8 cellular contexts compared by ENCODE assay signal in the genomic region with DNA sequence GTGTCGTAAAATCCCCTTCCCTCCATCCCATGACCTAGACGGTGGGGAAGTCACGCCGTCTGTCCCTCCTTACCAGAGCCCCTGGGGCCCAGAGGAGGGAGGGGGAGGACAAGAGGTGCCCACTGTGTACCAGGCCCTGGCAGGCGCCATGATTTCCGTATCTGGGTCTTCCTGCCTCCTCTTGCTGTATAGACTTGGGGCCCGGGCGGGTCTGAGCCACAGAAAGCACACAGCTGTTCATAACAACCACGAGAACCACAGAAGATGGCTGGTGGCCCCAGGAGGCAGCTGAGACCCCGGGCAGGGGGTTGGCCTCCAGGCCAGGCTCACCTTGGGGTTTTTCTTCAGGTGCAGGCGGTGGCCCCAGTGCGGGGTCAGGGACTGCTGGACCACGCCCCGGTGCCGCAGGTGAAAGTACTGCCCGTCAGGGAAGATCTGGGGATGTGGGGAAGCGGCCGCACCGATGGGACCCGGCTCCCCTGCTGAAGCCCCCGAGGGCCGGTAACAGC. TPM values are rescaled to one million over a fixed set of nuclear protein-coding genes. Genes with fewer than 3 reads are reported as not detected.
DNase-seq lines count a peak whose midpoint lies in the region; ATAC-seq, FAIRE-seq and TF ChIP-seq lines count a peak whose summit lies in the region.

No MANE protein-coding gene starts in this region.

- WGBS in small intestine, 3 donors = 28 to 33% (median 28%) methylated on average over 22 of the region's 22 CpGs

- FAIRE-seq in small intestine (lab: Jason Lieb, UNC) = no peak

- no peak for TF ChIP-seq CTCF in HFF-Myc (IDR thresholded peaks at IDR 0.05; ENCODE audit: low read depth, low read length, missing control alignments)

- H3K4me3 ChIP-seq in HFF-Myc (replicated peaks; ENCODE audit: low read depth, low read length) (peak overlapping the region; percentile 39), iPS-11a (ENCODE audit: low read depth, low read length) (peak overlapping the region; percentile 59), small intestine (ENCODE audit: low read depth in 1 of 2, low read length in 2 of 2) (peak overlapping the region; percentile 25 to 59)

- peaks cover 5% of the 10 kb centered on the region for H3K27me3 Mint-ChIP-seq in activated CD8-positive, alpha-beta T cell treated with anti-CD3 and anti-CD28 coated beads, Interleukin-2, amount 10 ng/mL, durations not matched to agents 7 days and 5 days (ENCODE audit: low read depth)

- H3K36me3 ChIP-seq in small intestine (ENCODE audit: control insufficient read depth in 2 of 2, insufficient read depth in 2 of 2, low read length in 2 of 2) = no peaks in the 10 kb centered on the region

- peak overlapping the region; percentile 43 for H3K27ac Mint-ChIP-seq in activated CD8-positive, alpha-beta T cell treated with anti-CD3 and anti-CD28 coated beads, Interleukin-2, amount 10 ng/mL, durations not matched to agents 7 days and 5 days

- ATAC-seq in activated CD8-positive, alpha-beta T cell treated with anti-CD3 and anti-CD28 coated beads, Interleukin-2, amount 10 ng/mL, durations not matched to agents 7 days and 5 days = no peak
- no peak for ATAC-seq in HG03571 (IDR thresholded peaks at IDR 0.05; ENCODE audit: unreplicated experiment)
- no peak for ATAC-seq in HG03139 (IDR thresholded peaks at IDR 0.05; ENCODE audit: unreplicated experiment)
- ATAC-seq in GM21390 (IDR thresholded peaks at IDR 0.05; ENCODE audit: unreplicated experiment) = no peak

- H3K27ac ChIP-seq in small intestine (ENCODE audit: low read depth in 1 of 2, low read length in 1 of 2) = peak overlapping the region; percentile 70 to 88

- POLR2A ChIA-PET in activated CD8-positive, alpha-beta T cell treated with anti-CD3 and anti-CD28 coated beads, Interleukin-2, amount 10 ng/mL, durations not matched to agents 7 days and 5 days (lab: Charles Lee) = no interaction called here

- peaks cover 0 to 2% of the 10 kb centered on the region in 2 donors for H3K27me3 ChIP-seq in small intestine (ENCODE audit: control insufficient read depth in 2 of 2, insufficient read depth in 2 of 2, low read length in 2 of 2)

- H3K36me3 Mint-ChIP-seq in activated CD8-positive, alpha-beta T cell treated with anti-CD3 and anti-CD28 coated beads, Interleukin-2, amount 10 ng/mL, durations not matched to agents 7 days and 5 days (ENCODE audit: low read depth) = no peaks in the 10 kb centered on the region

- H3K4me1 ChIP-seq in small intestine (ENCODE audit: control insufficient read depth in 2 of 2, insufficient read depth in 1 of 2, low read depth in 1 of 2, low read length in 1 of 2) = peaks cover 2 to 6% of the 10 kb centered on the region in 2 donors

- H3K4me3 Mint-ChIP-seq in activated CD8-positive, alpha-beta T cell treated with anti-CD3 and anti-CD28 coated beads, Interleukin-2, amount 10 ng/mL, durations not matched to agents 7 days and 5 days = peak overlapping the region; percentile 75

- DNase-seq in HFF-Myc (ENCODE audit: extremely low read depth, low read depth) (no peak), small intestine (no peak), kidney tubule cell (ENCODE audit: low spot score) (no peak)
- DNase-seq in activated CD8-positive, alpha-beta T cell treated with anti-CD3 and anti-CD28 coated beads, Interleukin-2, amount 10 ng/mL, durations not matched to agents 7 days and 5 days = peak; percentile 41

- H3K4me1 Mint-ChIP-seq in activated CD8-positive, alpha-beta T cell treated with anti-CD3 and anti-CD28 coated beads, Interleukin-2, amount 10 ng/mL, durations not matched to agents 7 days and 5 days (ENCODE audit: low read depth) = peaks cover 13% of the 10 kb centered on the region

- H3K9me3 Mint-ChIP-seq in activated CD8-positive, alpha-beta T cell treated with anti-CD3 and anti-CD28 coated beads, Interleukin-2, amount 10 ng/mL, durations not matched to agents 7 days and 5 days (ENCODE audit: insufficient read depth) = no peaks in the 10 kb centered on the region

- CTCF ChIA-PET in activated CD8-positive, alpha-beta T cell treated with anti-CD3 and anti-CD28 coated beads, Interleukin-2, amount 10 ng/mL, durations not matched to agents 7 days and 5 days (lab: Charles Lee) = no interaction called here

- no peaks in the 10 kb centered on the region for H3K9me3 ChIP-seq in small intestine (ENCODE audit: control insufficient read depth, low read depth)

RNA-seq across cellular contexts. Expression of gene PCSK4, which starts 0.6 kb away (rescaled TPM):
- total RNA-seq in activated CD8-positive, alpha-beta T cell treated with anti-CD3 and anti-CD28 coated beads, Interleukin-2, amount 10 ng/mL, durations not matched to agents 7 days and 5 days = 1 to 10 TPM; 3.4 to 4.1 TPM
- polyA plus RNA-seq in small intestine = 10 to 100 TPM in 2 of 3 donors, 1 to 10 TPM in 1; 5.1 to 13.0 (median 12.5) TPM

RNA-seq across cellular contexts. Expression of gene REEP6, which starts 1.5 kb away (rescaled TPM):
- total RNA-seq in activated CD8-positive, alpha-beta T cell treated with anti-CD3 and anti-CD28 coated beads, Interleukin-2, amount 10 ng/mL, durations not matched to agents 7 days and 5 days = 1 to 10 TPM; 1.7 to 1.9 TPM
- 100 to 1,000 TPM; 167 to 363 (median 208) TPM for polyA plus RNA-seq in small intestine

RNA-seq across cellular contexts. Expression of gene C19orf25, which starts 10.5 kb away (rescaled TPM):
- 10 to 100 TPM; 33.3 to 38.2 TPM for total RNA-seq in activated CD8-positive, alpha-beta T cell treated with anti-CD3 and anti-CD28 coated beads, Interleukin-2, amount 10 ng/mL, durations not matched to agents 7 days and 5 days
- 10 to 100 TPM; 44.6 to 62.1 (median 61.1) TPM for polyA plus RNA-seq in small intestine

RNA-seq across cellular contexts. Expression of gene ADAMTSL5, which starts 23.3 kb away (rescaled TPM):
- total RNA-seq in activated CD8-positive, alpha-beta T cell treated with anti-CD3 and anti-CD28 coated beads, Interleukin-2, amount 10 ng/mL, durations not matched to agents 7 days and 5 days = 1 to 10 TPM; 2.8 to 3.9 TPM
- polyA plus RNA-seq in small intestine = 10 to 100 TPM in 2 of 3 donors, 1 to 10 TPM in 1; 6.4 to 24.8 (median 13.2) TPM

RNA-seq across cellular contexts. Expression of gene PLK5, which starts 34.4 kb away (rescaled TPM):
- total RNA-seq in activated CD8-positive, alpha-beta T cell treated with anti-CD3 and anti-CD28 coated beads, Interleukin-2, amount 10 ng/mL, durations not matched to agents 7 days and 5 days = not detected
- under 1 TPM in 1 of 3 donors, not detected in 2; 0.25 TPM for polyA plus RNA-seq in small intestine
